Comparison of ENCODE assay signal across 8 cellular contexts in genomic region chr4:176789955-176790354, GRCh38. TPM values are rescaled to one million over a fixed set of nuclear protein-coding genes. Genes with fewer than 3 reads are reported as not detected.
DNase-seq lines count a peak whose midpoint lies in the region; ATAC-seq and TF ChIP-seq lines count a peak whose summit lies in the region.

No MANE protein-coding gene starts in this region.

- ATAC-seq in HG02885 (IDR thresholded peaks at IDR 0.05; ENCODE audit: poor library complexity, unreplicated experiment), result peak; percentile 75

- in situ Hi-C loops in ACHN (cut with HindIII; ENCODE audit: low pct_ligation_motif_present, low pct_unique_long_range_greater_than_20kb, low sequenced_read_pairs) (no loop called here), GM13976 (cut with MboI; ENCODE audit: low sequenced_read_pairs, unreplicated experiment) (loop anchor here (25.0 kb wide), 1 partner anchor 428 kb away; no protein-coding TSS in a partner anchor)

- no peaks in the 10 kb centered on the region for H3K36me3 Mint-ChIP-seq in nephron (ENCODE audit: low read depth)

- H3K27ac Mint-ChIP-seq in nephron, result no peak overlapping the region

- intact Hi-C loops in dorsolateral prefrontal cortex (cut with DNase I), result loop anchor here (5.0 to 10.0 kb wide), 3 partner anchors 257 to 408 kb away; no protein-coding TSS in a partner anchor
- intact Hi-C loops in posterior cingulate gyrus (cut with DNase I), result loop anchor here (5.0 kb wide), 2 partner anchors 257 to 413 kb away; no protein-coding TSS in a partner anchor

- TF ChIP-seq CTCF in GM13976 (IDR thresholded peaks at IDR 0.05; ENCODE audit: borderline replicate concordance, control extremely low read depth, extremely low read depth, insufficient read depth, missing control alignments) (peak; percentile 52), dorsolateral prefrontal cortex (IDR thresholded peaks at IDR 0.05 in 54 of 56, conservative IDR thresholded peaks at IDR 0.05 in 2 of 56; ENCODE audit: low read depth in 1 of 56, partially characterized antibody in 56 of 56) (peak in 55 of 56 donors; percentile 20 to 71 (median 55)), nephron (IDR thresholded peaks at IDR 0.05; ENCODE audit: unreplicated experiment in 3 of 3) (peak; percentile 54 to 62 (median 56))

- no peaks in the 10 kb centered on the region for H3K9me3 Mint-ChIP-seq in nephron

- H3K27ac ChIP-seq in dorsolateral prefrontal cortex, result no peak overlapping the region

- H3K27me3 Mint-ChIP-seq in nephron (ENCODE audit: low read depth), result peaks cover 37% of the 10 kb centered on the region

- peak overlapping the region; percentile 57 to 62 (median 58) for H3K4me3 Mint-ChIP-seq in nephron

- H3K27me3 ChIP-seq in dorsolateral prefrontal cortex, result peaks cover 0 to 13% (median 0%) of the 10 kb centered on the region in 45 donors

- H3K4me3 ChIP-seq in dorsolateral prefrontal cortex, result peak overlapping the region in 1 of 59 donors; percentile 80

- H3K4me1 Mint-ChIP-seq in nephron, result peaks cover 7% of the 10 kb centered on the region

- DNase-seq in ACHN, result peak; percentile 73
- peak; percentile 60 for DNase-seq in GM13976 (ENCODE audit: low spot score)
- peak; percentile 74 for DNase-seq in NCI-H748 (lab: John Stamatoyannopoulos, UW; ENCODE audit: unreplicated experiment)
- DNase-seq in dorsolateral prefrontal cortex, result no peak
- no peak for DNase-seq in posterior cingulate gyrus
- no peak for DNase-seq in NCI-H128 (lab: John Stamatoyannopoulos, UW; ENCODE audit: unreplicated experiment)

RNA-seq across cellular contexts. Expression of gene VEGFC, which starts 2.8 kb away (rescaled TPM):
- 1 to 10 TPM in 106 of 120 experiments, under 1 TPM in 14; 0.45 to 5.2 (median 1.8) TPM for total RNA-seq in dorsolateral prefrontal cortex

Comparison
In these comparisons a context has a peak if more than half of its experiments do, and no peak if none do; other contexts are left out.
1. DNase-seq: peak in ACHN (single experiment), GM13976 (single experiment) and NCI-H748 (single experiment); none in dorsolateral prefrontal cortex (0 of 10), posterior cingulate gyrus (0 of 10) and NCI-H128 (single experiment).
2. Peak in every context shown above with its lines, with median percentiles within 50 percentile points of each other: CTCF ChIP-seq.